24 cellular contexts compared by ENCODE assay signal in the genomic region with DNA sequence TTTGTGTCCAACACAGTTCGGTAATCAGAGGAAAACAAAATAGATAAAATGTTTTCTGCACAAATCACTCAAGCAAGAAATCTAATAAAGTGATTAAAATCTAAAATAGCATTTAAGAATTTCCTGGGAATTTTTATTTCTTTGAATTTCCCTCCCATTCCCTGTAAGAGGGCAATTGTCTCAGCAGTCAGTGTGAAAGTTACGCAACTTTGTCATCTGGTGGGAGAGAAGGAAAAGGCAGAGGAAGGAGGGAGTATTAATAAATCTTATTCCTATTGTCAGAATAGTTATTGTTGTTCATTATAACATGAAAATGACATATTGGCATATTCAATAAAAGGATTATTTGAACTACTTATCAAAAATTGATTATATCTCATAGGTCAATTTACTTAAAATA.
"Had no signal": no experiment of that assay in that cellular context is flagged by ENCODE, and none has a peak within 500 bp of the region (broad histone marks: within the 10 kb centered on the region; RNA-seq: fewer than 3 reads in every experiment).

No MANE protein-coding gene starts in this region.

- H3K36me3 ChIP-seq: colonic mucosa, esophagus squamous epithelium, heart right ventricle, ovary, transverse colon had no signal

- H3K4me1 ChIP-seq: colonic mucosa, esophagus squamous epithelium, heart right ventricle, psoas muscle, testis, transverse colon had no signal

- H3K36me3 Mint-ChIP-seq: activated CD8-positive, alpha-beta memory T cell treated with anti-CD3 and anti-CD28 coated beads, Interleukin-2, amount 10 ng/mL, durations not matched to agents 7 days and 5 days; activated naive CD4-positive, alpha-beta T cell treated with anti-CD3 and anti-CD28 coated beads, Interleukin-2, amount 50 U/mL, for 72 hours; mesothelial cell of epicardium; naive thymus-derived CD4-positive, alpha-beta T cell had no signal

- H3K4me3 Mint-ChIP-seq: activated CD4-positive, alpha-beta T cell treated with anti-CD3 and anti-CD28 coated beads for 36 hours; activated CD8-positive, alpha-beta memory T cell treated with anti-CD3 and anti-CD28 coated beads, Interleukin-2, amount 10 ng/mL, durations not matched to agents 7 days and 5 days; activated CD8-positive, alpha-beta T cell treated with anti-CD3 and anti-CD28 coated beads, Interleukin-2, amount 10 ng/mL, durations not matched to agents 7 days and 5 days; activated T-cell treated with anti-CD3 and anti-CD28 coated beads, Interleukin-2, amount 50 U/mL, for 72 hours; mesothelial cell of epicardium; naive thymus-derived CD4-positive, alpha-beta T cell; T-helper 2 cell treated with Interferon-gamma antibody and Interleukin-4, amounts not matched to agents 5 μg/mL and 100 μg/mL, for 36 hours had no signal

- ATAC-seq: activated CD4-positive, alpha-beta T cell treated with anti-CD3 and anti-CD28 coated beads for 36 hours; activated CD8-positive, alpha-beta memory T cell treated with anti-CD3 and anti-CD28 coated beads, Interleukin-2, amount 10 ng/mL, durations not matched to agents 7 days and 5 days; activated CD8-positive, alpha-beta T cell treated with anti-CD3 and anti-CD28 coated beads, Interleukin-2, amount 10 ng/mL, durations not matched to agents 7 days and 5 days; activated naive CD4-positive, alpha-beta T cell treated with anti-CD3 and anti-CD28 coated beads, Interleukin-2, amount 50 U/mL, for 72 hours; activated T-cell treated with anti-CD3 and anti-CD28 coated beads, Interleukin-2, amount 50 U/mL, for 72 hours; heart right ventricle; naive thymus-derived CD4-positive, alpha-beta T cell; psoas muscle; stimulated activated naive CD8-positive, alpha-beta T cell treated with anti-CD3 and anti-CD28 coated beads, Interleukin-15, Interleukin-2, amounts not matched to agents 100 U/mL and 50 U/mL, for 24 hours had no signal

- DNase-seq: activated CD4-positive, alpha-beta T cell treated with anti-CD3 and anti-CD28 coated beads for 36 hours; activated CD4-positive, CD25-positive, alpha-beta regulatory T cell; activated CD8-positive, alpha-beta memory T cell treated with anti-CD3 and anti-CD28 coated beads, Interleukin-2, amount 10 ng/mL, durations not matched to agents 7 days and 5 days; activated CD8-positive, alpha-beta T cell treated with anti-CD3 and anti-CD28 coated beads, Interleukin-2, amount 10 ng/mL, durations not matched to agents 7 days and 5 days; activated naive CD4-positive, alpha-beta T cell; activated T-cell treated with anti-CD3 and anti-CD28 coated beads, Interleukin-2, amount 50 U/mL, for 72 hours; cerebellar nuclear complex; colonic mucosa; effector CD8-positive, alpha-beta T cell; esophagus squamous epithelium; heart right ventricle; naive thymus-derived CD4-positive, alpha-beta T cell; ovary; psoas muscle; stimulated activated CD4-positive, alpha-beta T cell treated with anti-CD3 and anti-CD28 coated beads, Interleukin-15, amount 100 ng/mL, for 24 hours; stimulated activated CD4-positive, alpha-beta T cell treated with anti-CD3 and anti-CD28 coated beads, Interleukin-2, amount 100 ng/mL, for 24 hours; stimulated activated naive CD8-positive, alpha-beta T cell treated with anti-CD3 and anti-CD28 coated beads, Interleukin-15, Interleukin-2, amounts not matched to agents 100 U/mL and 50 U/mL, for 24 hours; testis; transverse colon had no signal

- H3K9me3 Mint-ChIP-seq: mesothelial cell of epicardium had no signal

- H3K4me1 Mint-ChIP-seq: activated CD4-positive, alpha-beta T cell treated with anti-CD3 and anti-CD28 coated beads for 36 hours; activated CD8-positive, alpha-beta memory T cell treated with anti-CD3 and anti-CD28 coated beads, Interleukin-2, amount 10 ng/mL, durations not matched to agents 7 days and 5 days; mesothelial cell of epicardium; naive thymus-derived CD4-positive, alpha-beta T cell had no signal

- H3K27ac ChIP-seq: colonic mucosa, epithelial cell of prostate, esophagus squamous epithelium, heart right ventricle, ovary, psoas muscle, testis, transverse colon had no signal

- H3K4me3 ChIP-seq: colonic mucosa, esophagus squamous epithelium, heart right ventricle, ovary, psoas muscle, testis, transverse colon had no signal

- H3K9me3 ChIP-seq: colonic mucosa, esophagus squamous epithelium, heart right ventricle, ovary, psoas muscle, testis, transverse colon had no signal

- H3K27ac Mint-ChIP-seq: activated CD4-positive, alpha-beta T cell treated with anti-CD3 and anti-CD28 coated beads for 36 hours; activated CD8-positive, alpha-beta memory T cell treated with anti-CD3 and anti-CD28 coated beads, Interleukin-2, amount 10 ng/mL, durations not matched to agents 7 days and 5 days; activated CD8-positive, alpha-beta T cell treated with anti-CD3 and anti-CD28 coated beads, Interleukin-2, amount 10 ng/mL, durations not matched to agents 7 days and 5 days; activated naive CD4-positive, alpha-beta T cell treated with anti-CD3 and anti-CD28 coated beads, Interleukin-2, amount 50 U/mL, for 72 hours; activated T-cell treated with anti-CD3 and anti-CD28 coated beads, Interleukin-2, amount 50 U/mL, for 72 hours; mesothelial cell of epicardium; T-helper 2 cell treated with Interferon-gamma antibody and Interleukin-4, amounts not matched to agents 5 μg/mL and 100 μg/mL, for 36 hours had no signal

- H3K27me3 ChIP-seq: colonic mucosa, esophagus squamous epithelium, ovary, testis, transverse colon had no signal

- FAIRE-seq: endometrium had no signal
